ENCODE assay signal across 18 cellular contexts in the genomic region with DNA sequence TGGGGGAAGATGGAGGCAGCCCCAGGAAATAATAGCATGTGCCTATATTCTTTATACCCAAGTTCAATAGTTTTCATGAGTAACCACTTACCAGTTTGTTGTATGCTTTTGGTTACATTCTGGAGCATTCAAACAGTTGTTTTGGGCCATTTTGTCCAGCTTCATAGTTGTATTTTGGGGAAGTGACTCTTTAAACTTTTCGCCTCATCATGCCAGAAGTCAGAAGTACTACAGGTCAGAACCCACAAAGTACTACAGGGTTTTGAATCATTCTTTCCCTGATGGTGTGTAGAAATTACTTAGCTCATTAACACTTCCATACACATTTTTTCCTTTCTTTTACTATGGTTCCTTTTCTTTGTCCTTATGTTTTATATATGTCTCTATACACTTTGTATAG.
DNase-seq lines count a peak whose midpoint lies in the region; ATAC-seq, FAIRE-seq and TF ChIP-seq lines count a peak whose summit lies in the region.
"Had no signal": no experiment of that assay in that cellular context is flagged by ENCODE, and none has a peak within 500 bp of the region (broad histone marks: within the 10 kb centered on the region; RNA-seq: fewer than 3 reads in every experiment).

No MANE protein-coding gene starts in this region.

- ATAC-seq in HG03457 (IDR thresholded peaks at IDR 0.05; ENCODE audit: unreplicated experiment) = no peak
- ATAC-seq: GM12878, GM23338, HepG2 had no signal

- no CpG with 5 or more reads among the region's 1 CpG for WGBS in neuronal stem cell (ENCODE audit: extremely low coverage in 2 of 2, insufficient read length in 2 of 2, insufficient replicate concordance in 1 of 2), 2 donors

- H2BK120ac ChIP-seq in neuronal stem cell (ENCODE audit: low read depth, low read length) = no peak overlapping the region

- H3K4me1 ChIP-seq in OCI-LY3 (ENCODE audit: low read length) = peaks cover 13% of the 10 kb centered on the region
- no peaks in the 10 kb centered on the region for H3K4me1 ChIP-seq in neuronal stem cell (ENCODE audit: control insufficient read depth in 2 of 2, insufficient read depth in 1 of 2, low read depth in 1 of 2, low read length in 2 of 2)
- H3K4me1 ChIP-seq: BLaER1 treated with 17β-estradiol and CSF1 and Interleukin-3, amounts not matched to agents 10 nM and 100 nM had no signal

- H3K9me3 ChIP-seq in OCI-LY3 (ENCODE audit: insufficient read depth, low read length) (no peaks in the 10 kb centered on the region), neuronal stem cell (replicated peaks in 1 of 2; ENCODE audit: control insufficient read depth in 2 of 2, insufficient read depth in 1 of 2, low read depth in 1 of 2, low read length in 2 of 2) (no peaks in the 10 kb centered on the region)
- H3K9me3 ChIP-seq: BLaER1 treated with 17β-estradiol and CSF1 and Interleukin-3, amounts not matched to agents 10 nM and 100 nM had no signal

- no peak overlapping the region for H3K9ac ChIP-seq in OCI-LY3 (ENCODE audit: low read length)
- no peak overlapping the region for H3K9ac ChIP-seq in neuronal stem cell (ENCODE audit: low read depth, low read length, poor library complexity)
- H3K9ac ChIP-seq: BLaER1 treated with 17β-estradiol and CSF1 and Interleukin-3, amounts not matched to agents 10 nM and 100 nM had no signal

- no peak overlapping the region for H2BK12ac ChIP-seq in neuronal stem cell (ENCODE audit: low read length)

- H2AFZ ChIP-seq in OCI-LY3 (ENCODE audit: low read depth, low read length) = no peak overlapping the region
- peak overlapping the region; percentile 56 for H2AFZ ChIP-seq in neuronal stem cell (ENCODE audit: low read length)
- H2AFZ ChIP-seq: GM23338 had no signal

- H3K27ac ChIP-seq in OCI-LY3 (ENCODE audit: low read length) (no peak overlapping the region), neuronal stem cell (replicated peaks; ENCODE audit: low read length) (no peak overlapping the region)
- H3K27ac ChIP-seq: BLaER1 treated with 17β-estradiol and CSF1 and Interleukin-3, amounts not matched to agents 10 nM and 100 nM had no signal

- peak; percentile 64 for FAIRE-seq in D721Med (lab: Jason Lieb, UNC)
- FAIRE-seq: GM18507, HepG2, HTR-8/SVneo had no signal

- no peak for TF ChIP-seq CTCF in D721Med (IDR thresholded peaks at IDR 0.05; ENCODE audit: insufficient read depth, missing control alignments)
- TF ChIP-seq CTCF in NB4 (IDR thresholded peaks at IDR 0.05; ENCODE audit: low read depth, low read length) = no peak
- no peak for TF ChIP-seq CTCF in OCI-LY3 (IDR thresholded peaks at IDR 0.05; ENCODE audit: low read depth, low read length)

- no peak overlapping the region for H3K18ac ChIP-seq in neuronal stem cell (ENCODE audit: low read length)

- H2BK5ac ChIP-seq in neuronal stem cell (ENCODE audit: low read length) = no peak overlapping the region

- no peak overlapping the region for H3K4me3 ChIP-seq in NB4 (ENCODE audit: low read depth, low read length)
- H3K4me3 ChIP-seq in OCI-LY3 (ENCODE audit: low read length) = no peak overlapping the region
- no peak overlapping the region for H3K4me3 ChIP-seq in neuronal stem cell (ENCODE audit: low read length in 2 of 2)
- H3K4me3 ChIP-seq: BLaER1 treated with 17β-estradiol and CSF1 and Interleukin-3, amounts not matched to agents 10 nM and 100 nM; GM12878; GM23338 had no signal

- no peak overlapping the region for H3K14ac ChIP-seq in neuronal stem cell (ENCODE audit: low read length)

- H4K20me1 ChIP-seq in OCI-LY3 (ENCODE audit: insufficient read depth, low read length) = no peaks in the 10 kb centered on the region
- H4K20me1 ChIP-seq: BLaER1 treated with 17β-estradiol and CSF1 and Interleukin-3, amounts not matched to agents 10 nM and 100 nM had no signal

- H4K8ac ChIP-seq in neuronal stem cell (ENCODE audit: low read depth, low read length) = no peak overlapping the region

- no peak overlapping the region for H4K91ac ChIP-seq in neuronal stem cell (ENCODE audit: low read depth, low read length, poor library complexity)

- no peak for DNase-seq in D721Med (ENCODE audit: insufficient read length, low spot score)
- DNase-seq in NB4 (ENCODE audit: low read depth) = peak; percentile 1
- no peak for DNase-seq in neuronal stem cell (ENCODE audit: low spot score)
- DNase-seq in stimulated activated CD4-positive, alpha-beta T cell treated with anti-CD3 and anti-CD28 coated beads, Interleukin-12 subunit alpha, Interleukin-12 subunit beta, amount 100 ng/mL, for 4 hours = no peak
- DNase-seq in NCI-H2107 (lab: John Stamatoyannopoulos, UW) = no peak
- DNase-seq: 8988T; Calu3; CD4-positive, CD25-positive, alpha-beta regulatory T cell; DMS79; H9 had no signal

- H3K23ac ChIP-seq in neuronal stem cell (ENCODE audit: low read depth, low read length, poor library complexity) = no peak overlapping the region

- no peaks in the 10 kb centered on the region for H3K79me2 ChIP-seq in OCI-LY3 (ENCODE audit: low read length)

- no peaks in the 10 kb centered on the region for H3K79me1 ChIP-seq in neuronal stem cell (ENCODE audit: low read depth, low read length)

- no peak overlapping the region for H2AK5ac ChIP-seq in neuronal stem cell (ENCODE audit: low read depth, low read length)

- H2BK15ac ChIP-seq in neuronal stem cell (ENCODE audit: low read length) = no peak overlapping the region

- H3K27me3 ChIP-seq in OCI-LY3 (ENCODE audit: low read depth, low read length) (no peaks in the 10 kb centered on the region), neuronal stem cell (ENCODE audit: control insufficient read depth in 3 of 3, insufficient read depth in 3 of 3, low read depth in 1 of 3, low read length in 3 of 3) (no peaks in the 10 kb centered on the region)
- H3K27me3 ChIP-seq: BLaER1 treated with 17β-estradiol and CSF1 and Interleukin-3, amounts not matched to agents 10 nM and 100 nM had no signal

- TF ChIP-seq POLR2A in NB4 (IDR thresholded peaks at IDR 0.05; ENCODE audit: extremely low read depth, insufficient read length) = no peak

- no peak overlapping the region for H3K4ac ChIP-seq in neuronal stem cell (ENCODE audit: low read length)

- no peaks in the 10 kb centered on the region for H3K36me3 ChIP-seq in OCI-LY3 (replicated peaks; ENCODE audit: low read depth, low read length)
- no peaks in the 10 kb centered on the region for H3K36me3 ChIP-seq in neuronal stem cell (replicated peaks in 1 of 2; ENCODE audit: control insufficient read depth in 2 of 2, insufficient read depth in 2 of 2, low read length in 2 of 2)
- H3K36me3 ChIP-seq: BLaER1 treated with 17β-estradiol and CSF1 and Interleukin-3, amounts not matched to agents 10 nM and 100 nM had no signal

- peak overlapping the region; percentile 15 for H3K4me2 ChIP-seq in OCI-LY3 (ENCODE audit: low read length)
- H3K4me2 ChIP-seq in neuronal stem cell (ENCODE audit: insufficient read depth, low read length, poor library complexity, severe bottlenecking) = no peak overlapping the region
- H3K4me2 ChIP-seq: BLaER1 treated with 17β-estradiol and CSF1 and Interleukin-3, amounts not matched to agents 10 nM and 100 nM; GM23338 had no signal
